Comparison of ENCODE assay signal across 8 cellular contexts in genomic region chr20:36199293-36200257, GRCh38. TPM values are rescaled to one million over a fixed set of nuclear protein-coding genes. Genes with fewer than 3 reads are reported as not detected.
DNase-seq lines count a peak whose midpoint lies in the region; ATAC-seq and TF ChIP-seq lines count a peak whose summit lies in the region.

No MANE protein-coding gene starts in this region.

- TF ChIP-seq CTCF in GM06990 (IDR thresholded peaks at IDR 0.05; ENCODE audit: insufficient read depth, low read length, poor library complexity, severe bottlenecking) (peak; percentile 89), type B pancreatic cell (conservative IDR thresholded peaks at IDR 0.05) (peak; percentile 94)

- H3K4me3 ChIP-seq in GM06990 (replicated peaks; ENCODE audit: low read depth, low read length), result no peak overlapping the region

- H3K36me3 ChIP-seq in GM06990 (ENCODE audit: control insufficient read depth, insufficient read depth, low read length), result no peaks in the 10 kb centered on the region

- H3K27me3 Mint-ChIP-seq in activated naive CD4-positive, alpha-beta T cell treated with anti-CD3 and anti-CD28 coated beads, Interleukin-2, amount 10 ng/mL, durations not matched to agents 7 days and 5 days, result peaks cover 42% of the 10 kb centered on the region
- H3K27me3 Mint-ChIP-seq in type B pancreatic cell, result no peaks in the 10 kb centered on the region

- H3K36me3 Mint-ChIP-seq in activated naive CD4-positive, alpha-beta T cell treated with anti-CD3 and anti-CD28 coated beads, Interleukin-2, amount 10 ng/mL, durations not matched to agents 7 days and 5 days, result no peaks in the 10 kb centered on the region
- H3K36me3 Mint-ChIP-seq in type B pancreatic cell, result no peaks in the 10 kb centered on the region

- no peak overlapping the region for H3K27ac Mint-ChIP-seq in activated naive CD4-positive, alpha-beta T cell treated with anti-CD3 and anti-CD28 coated beads, Interleukin-2, amount 10 ng/mL, durations not matched to agents 7 days and 5 days
- peak overlapping the region; percentile 8 for H3K27ac Mint-ChIP-seq in type B pancreatic cell

- intact Hi-C loops in head of caudate nucleus (cut with DNase I), result loop anchor here (2.0 to 10.0 kb wide), 2 partner anchors 43 to 205 kb away; no protein-coding TSS in a partner anchor

- CTCF ChIA-PET in activated naive CD4-positive, alpha-beta T cell treated with anti-CD3 and anti-CD28 coated beads, Interleukin-2, amount 10 ng/mL, durations not matched to agents 7 days and 5 days (lab: Charles Lee), result interaction anchor here (0.6 to 2.8 kb wide), 21 partner anchors 9 to 240 kb away, joined by 3 to 26 read pairs (median 4); no protein-coding TSS in a partner anchor

- peak; percentile 95 for ATAC-seq in SK-N-SH treated with all-trans-retinoic acid at 6 μM for 48 hours
- no peak for ATAC-seq in HG03159 (IDR thresholded peaks at IDR 0.05; ENCODE audit: unreplicated experiment)

- no peaks in the 10 kb centered on the region for H3K9me3 Mint-ChIP-seq in activated naive CD4-positive, alpha-beta T cell treated with anti-CD3 and anti-CD28 coated beads, Interleukin-2, amount 10 ng/mL, durations not matched to agents 7 days and 5 days
- no peaks in the 10 kb centered on the region for H3K9me3 Mint-ChIP-seq in type B pancreatic cell

- no peaks in the 10 kb centered on the region for H3K4me1 Mint-ChIP-seq in activated naive CD4-positive, alpha-beta T cell treated with anti-CD3 and anti-CD28 coated beads, Interleukin-2, amount 10 ng/mL, durations not matched to agents 7 days and 5 days
- H3K4me1 Mint-ChIP-seq in type B pancreatic cell (ENCODE audit: unreplicated experiment), result peaks cover 4% of the 10 kb centered on the region

- DNase-seq in GM06990 (ENCODE audit: extremely low read depth, insufficient read length) (peak; percentile 20), NCI-H1048 (lab: John Stamatoyannopoulos, UW) (peak; percentile 47), head of caudate nucleus (peak; percentile 49 to 95 (median 88)), pons (ENCODE audit: low spot score) (peak; percentile 82), type B pancreatic cell (ENCODE audit: extremely low spot score, unreplicated experiment) (peak; percentile 82)
- DNase-seq in activated naive CD4-positive, alpha-beta T cell treated with anti-CD3 and anti-CD28 coated beads, Interleukin-2, amount 10 ng/mL, durations not matched to agents 7 days and 5 days, result peak; percentile 86

- H3K27me3 ChIP-seq in GM06990 (replicated peaks; ENCODE audit: control insufficient read depth, insufficient read depth, low read length), result peaks cover 8% of the 10 kb centered on the region

- H3K4me3 Mint-ChIP-seq in activated naive CD4-positive, alpha-beta T cell treated with anti-CD3 and anti-CD28 coated beads, Interleukin-2, amount 10 ng/mL, durations not matched to agents 7 days and 5 days, result no peak overlapping the region
- H3K4me3 Mint-ChIP-seq in type B pancreatic cell, result no peak overlapping the region

TF ChIP-seq in SK-N-SH treated with all-trans-retinoic acid at 6 μM for 48 hours, 23 proteins besides CTCF, POLR2A, EP300 and RAD21:
- TF ChIP-seq ZNF70 (CRISPR knock-in tag; IDR thresholded peaks at IDR 0.05) (peak; percentile 21; the same call in 1 of the 2 replicates), TCF4 (CRISPR knock-in tag; IDR thresholded peaks at IDR 0.05; ENCODE audit: borderline replicate concordance) (peak; percentile 47; the same call in 1 of the 2 replicates), ZFP3 (CRISPR knock-in tag; IDR thresholded peaks at IDR 0.05) (no peak), ISL1 (CRISPR knock-in tag; IDR thresholded peaks at IDR 0.05) (peak; percentile 37)

RNA-seq across cellular contexts. Expression of gene AAR2, which starts 36.7 kb away (rescaled TPM):
- 23.8 and 27.0 TPM in 2 replicates for total RNA-seq in type B pancreatic cell (ENCODE audit: low replicate concordance)

RNA-seq across cellular contexts. Expression of gene EPB41L1, which starts 45.0 kb away (rescaled TPM):
- total RNA-seq in type B pancreatic cell (ENCODE audit: low replicate concordance), result 62.7 and 68.1 TPM in 2 replicates

Comparison
In these comparisons a context has a peak if more than half of its experiments do, and no peak if none do; other contexts are left out.
1. DNase-seq: peak in every context shown above with its lines; median percentile 88 in head of caudate nucleus; 86 in activated naive CD4-positive, alpha-beta T cell treated with anti-CD3 and anti-CD28 coated beads, Interleukin-2, amount 10 ng/mL, durations not matched to agents 7 days and 5 days; 82 in pons; 82 in type B pancreatic cell; 47 in NCI-H1048; 20 in GM06990.